ENCODE assay signal across 12 cellular contexts in genomic region chr16:483351-484075, GRCh38. TPM values are rescaled to one million over a fixed set of nuclear protein-coding genes. Genes with fewer than 3 reads are reported as not detected.
DNase-seq lines count a peak whose midpoint lies in the region; ATAC-seq, FAIRE-seq and TF ChIP-seq lines count a peak whose summit lies in the region.
"Had no signal": no experiment of that assay in that cellular context is flagged by ENCODE, and none has a peak within 500 bp of the region (broad histone marks: within the 10 kb centered on the region; RNA-seq: fewer than 3 reads in every experiment).

No MANE protein-coding gene starts in this region.

- TF ChIP-seq CTCF in endodermal cell (conservative IDR thresholded peaks at IDR 0.05) (no peak), kidney (IDR thresholded peaks at IDR 0.05; ENCODE audit: borderline replicate concordance, extremely low read depth, insufficient read depth) (no peak), smooth muscle cell (IDR thresholded peaks at IDR 0.05; ENCODE audit: borderline replicate concordance, insufficient read depth, poor library complexity, severe bottlenecking) (no peak)

- no peaks in the 10 kb centered on the region for H3K27me3 ChIP-seq in Karpas-422 (ENCODE audit: low read length)
- no peaks in the 10 kb centered on the region for H3K27me3 ChIP-seq in endodermal cell (ENCODE audit: control insufficient read depth, insufficient read depth, low read length, poor library complexity, severe bottlenecking)
- H3K27me3 ChIP-seq in smooth muscle cell (ENCODE audit: low read depth) = no peaks in the 10 kb centered on the region

- H3K9me3 Mint-ChIP-seq in endodermal cell = no peaks in the 10 kb centered on the region
- H3K9me3 Mint-ChIP-seq: stimulated activated naive CD8-positive, alpha-beta T cell treated with anti-CD3 and anti-CD28 coated beads, Interleukin-15, Interleukin-2, amounts not matched to agents 100 ng/mL and 50 ng/mL, for 24 hours; T-helper 1 cell treated with Interleukin-12 subunit alpha and Interleukin-12 subunit beta and Interleukin-4 antibody, amounts not matched to agents 30 μg/mL and 1 μg/mL, for 36 hours had no signal

- intact Hi-C loops in kidney (cut with DNase I) = no loop called here

- H3K9me3 ChIP-seq in Karpas-422 (ENCODE audit: low read length) (no peaks in the 10 kb centered on the region), endodermal cell (ENCODE audit: control insufficient read depth, low read length) (no peaks in the 10 kb centered on the region), kidney (ENCODE audit: control insufficient read depth in 1 of 2, low read length in 2 of 2) (no peaks in the 10 kb centered on the region), smooth muscle cell (replicated peaks; ENCODE audit: low read depth) (no peaks in the 10 kb centered on the region)

- no peaks in the 10 kb centered on the region for H3K27me3 Mint-ChIP-seq in endodermal cell (ENCODE audit: insufficient read depth)
- H3K27me3 Mint-ChIP-seq: stimulated activated naive CD8-positive, alpha-beta T cell treated with anti-CD3 and anti-CD28 coated beads, Interleukin-15, Interleukin-2, amounts not matched to agents 100 ng/mL and 50 ng/mL, for 24 hours had no signal

- H3K79me2 ChIP-seq in Karpas-422 (ENCODE audit: low read length) = no peaks in the 10 kb centered on the region
- H3K79me2 ChIP-seq in smooth muscle cell (ENCODE audit: low read depth) = no peaks in the 10 kb centered on the region

- H3K9ac ChIP-seq in Karpas-422 (ENCODE audit: low read length) = no peak overlapping the region
- H3K9ac ChIP-seq in endodermal cell (ENCODE audit: extremely low read depth, low read length, poor library complexity, severe bottlenecking) = peak overlapping the region; percentile 54
- peak overlapping the region in 1 of 2 donors; percentile 58 for H3K9ac ChIP-seq in kidney (ENCODE audit: low read length in 2 of 2)
- H3K9ac ChIP-seq in smooth muscle cell (ENCODE audit: low read depth) = no peak overlapping the region

- WGBS in endodermal cell (ENCODE audit: insufficient coverage in 1 of 2, insufficient read length in 1 of 2), 2 experiments = 15 to 42% methylated on average over 10 to 13 of the region's 13 CpGs
- WGBS in smooth muscle cell (ENCODE audit: low lambda C conversion rate) = 24% methylated on average over 13 of the region's 13 CpGs

- H3K4me1 ChIP-seq in Karpas-422 (ENCODE audit: low read length) (no peaks in the 10 kb centered on the region), endodermal cell (ENCODE audit: control insufficient read depth, insufficient read depth, low read length) (peaks cover 21% of the 10 kb centered on the region), kidney (ENCODE audit: control insufficient read depth in 1 of 2, insufficient read depth in 1 of 2, low read depth in 1 of 2, low read length in 2 of 2) (peaks cover 7 to 10% of the 10 kb centered on the region in 2 donors), smooth muscle cell (ENCODE audit: low read depth) (peaks cover 14% of the 10 kb centered on the region)

- H2AFZ ChIP-seq in Karpas-422 (ENCODE audit: low read length) (no peak overlapping the region), smooth muscle cell (ENCODE audit: low read depth) (no peak overlapping the region)

- H4K20me1 ChIP-seq in Karpas-422 (ENCODE audit: insufficient read depth, low read depth, low read length) (no peaks in the 10 kb centered on the region), smooth muscle cell (ENCODE audit: low read depth) (peaks cover 73% of the 10 kb centered on the region)

- H3K4me3 Mint-ChIP-seq in endodermal cell = peak overlapping the region; percentile 34
- H3K4me3 Mint-ChIP-seq: stimulated activated naive CD8-positive, alpha-beta T cell treated with anti-CD3 and anti-CD28 coated beads, Interleukin-15, Interleukin-2, amounts not matched to agents 100 ng/mL and 50 ng/mL, for 24 hours; T-helper 1 cell treated with Interleukin-12 subunit alpha and Interleukin-12 subunit beta and Interleukin-4 antibody, amounts not matched to agents 30 μg/mL and 1 μg/mL, for 36 hours had no signal

- H3K4me2 ChIP-seq in Karpas-422 (ENCODE audit: low read depth, low read length, poor library complexity, severe bottlenecking) (no peak overlapping the region), smooth muscle cell (peak overlapping the region; percentile 22)

- peaks cover 28% of the 10 kb centered on the region for H3K4me1 Mint-ChIP-seq in endodermal cell

- no peak overlapping the region for H3K27ac ChIP-seq in Karpas-422 (ENCODE audit: low read length)
- H3K27ac ChIP-seq in endodermal cell (ENCODE audit: low read depth, low read length) = peak overlapping the region; percentile 67
- peak overlapping the region; percentile 6 to 78 for H3K27ac ChIP-seq in kidney (ENCODE audit: low read depth in 2 of 2, low read length in 2 of 2)
- no peak overlapping the region for H3K27ac ChIP-seq in smooth muscle cell (ENCODE audit: low read depth)
- H3K27ac ChIP-seq: C4-2B had no signal

- H3K36me3 ChIP-seq in Karpas-422 (ENCODE audit: insufficient read depth, low read length) (no peaks in the 10 kb centered on the region), endodermal cell (ENCODE audit: control insufficient read depth, insufficient read depth, low read length) (peaks cover 26% of the 10 kb centered on the region), kidney (ENCODE audit: control insufficient read depth in 1 of 2, insufficient read depth in 2 of 2, low read length in 2 of 2) (peaks cover 7 to 38% of the 10 kb centered on the region in 2 donors), smooth muscle cell (ENCODE audit: low read depth) (no peaks in the 10 kb centered on the region)

- ATAC-seq in GM18519 (IDR thresholded peaks at IDR 0.05; ENCODE audit: low FRiP score, unreplicated experiment) = no peak

- no peaks in the 10 kb centered on the region for H3K9me2 ChIP-seq in Karpas-422 (replicated peaks; ENCODE audit: insufficient read depth, low read length)

- H3F3A ChIP-seq in smooth muscle cell (ENCODE audit: low read depth) = peaks cover 13% of the 10 kb centered on the region

- peak; percentile 41 for DNase-seq in Karpas-422
- peak; percentile 92 for DNase-seq in endodermal cell
- DNase-seq in kidney = no peak
- DNase-seq in smooth muscle cell (lab: John Stamatoyannopoulos, UW; ENCODE audit: unreplicated experiment) = no peak
- DNase-seq in mesenteric fat pad (ENCODE audit: low spot score) = no peak
- no peak for DNase-seq in GOT3 (lab: John Stamatoyannopoulos, UW)
- DNase-seq in RPMI8226 = no peak
- DNase-seq: GDM1 had no signal

- peaks cover 28% of the 10 kb centered on the region for H3K36me3 Mint-ChIP-seq in endodermal cell (ENCODE audit: low read depth)

- FAIRE-seq in kidney (lab: Jason Lieb, UNC) = no peak

- H3K4me3 ChIP-seq in Karpas-422 (ENCODE audit: low read length) = no peak overlapping the region
- no peak overlapping the region for H3K4me3 ChIP-seq in endodermal cell (ENCODE audit: low read length)
- H3K4me3 ChIP-seq in kidney (ENCODE audit: low read length in 2 of 2) = peak overlapping the region in 1 of 2 donors; percentile 13
- no peak overlapping the region for H3K4me3 ChIP-seq in smooth muscle cell

- H3K27ac Mint-ChIP-seq in endodermal cell = peak overlapping the region; percentile 97
- H3K27ac Mint-ChIP-seq: stimulated activated naive CD8-positive, alpha-beta T cell treated with anti-CD3 and anti-CD28 coated beads, Interleukin-15, Interleukin-2, amounts not matched to agents 100 ng/mL and 50 ng/mL, for 24 hours; T-helper 1 cell treated with Interleukin-12 subunit alpha and Interleukin-12 subunit beta and Interleukin-4 antibody, amounts not matched to agents 30 μg/mL and 1 μg/mL, for 36 hours had no signal

RNA-seq across cellular contexts. Expression of gene CAPN15, which starts 44.0 kb away (rescaled TPM):
- total RNA-seq in Karpas-422 (2014; rRNA removed; shearing (Covaris generic); ENCODE audit: low replicate concordance) = 26.7 and 51.3 TPM in 2 replicates
- 10 to 100 TPM; 55.3 to 76.1 TPM for total RNA-seq in endodermal cell
- polyA plus RNA-seq in endodermal cell (2013, experiment 1 of 2) = 23.1 TPM
- polyA plus RNA-seq in endodermal cell (2013, experiment 2 of 2) = 20.1 TPM
- 52.9 TPM for total RNA-seq in kidney
- 17.9 TPM for polyA plus RNA-seq in kidney (ENCODE audit: insufficient read depth, low read depth, low replicate concordance)
- 8.6 and 14.7 TPM in 2 replicates for total RNA-seq in smooth muscle cell
- 18.7 and 23.6 TPM in 2 replicates for polyA plus RNA-seq in smooth muscle cell
- 49.2 TPM for total RNA-seq in mesenteric fat pad

RNA-seq across cellular contexts. Expression of gene RAB11FIP3, which starts 58.1 kb away (rescaled TPM):
- total RNA-seq in Karpas-422 (2014; rRNA removed; shearing (Covaris generic); ENCODE audit: low replicate concordance) = 6.0 and 17.2 TPM in 2 replicates
- 10 to 100 TPM; 62.7 to 68.9 TPM for total RNA-seq in endodermal cell
- polyA plus RNA-seq in endodermal cell (2013, experiment 1 of 2) = 34.8 TPM
- 35.1 TPM for polyA plus RNA-seq in endodermal cell (2013, experiment 2 of 2)
- total RNA-seq in kidney = 84.9 TPM
- 162 TPM for polyA plus RNA-seq in kidney (ENCODE audit: insufficient read depth, low read depth, low replicate concordance)
- 9.0 and 19.5 TPM in 2 replicates for total RNA-seq in smooth muscle cell
- polyA plus RNA-seq in smooth muscle cell = 20.4 and 25.7 TPM in 2 replicates
- 35.2 TPM for total RNA-seq in mesenteric fat pad

Comparison
In these comparisons a context has a peak if more than half of its experiments do, and no peak if none do; other contexts are left out.
1. DNase-seq: peak in Karpas-422 (single experiment) and endodermal cell (single experiment); none in kidney (single experiment), smooth muscle cell (single experiment), mesenteric fat pad (single experiment), GOT3 (single experiment) and RPMI8226 (single experiment).
2. H3K27ac ChIP-seq: peak in endodermal cell (single experiment) and kidney (2 of 2); none in Karpas-422 (single experiment) and smooth muscle cell (single experiment).